In the genomic region with DNA sequence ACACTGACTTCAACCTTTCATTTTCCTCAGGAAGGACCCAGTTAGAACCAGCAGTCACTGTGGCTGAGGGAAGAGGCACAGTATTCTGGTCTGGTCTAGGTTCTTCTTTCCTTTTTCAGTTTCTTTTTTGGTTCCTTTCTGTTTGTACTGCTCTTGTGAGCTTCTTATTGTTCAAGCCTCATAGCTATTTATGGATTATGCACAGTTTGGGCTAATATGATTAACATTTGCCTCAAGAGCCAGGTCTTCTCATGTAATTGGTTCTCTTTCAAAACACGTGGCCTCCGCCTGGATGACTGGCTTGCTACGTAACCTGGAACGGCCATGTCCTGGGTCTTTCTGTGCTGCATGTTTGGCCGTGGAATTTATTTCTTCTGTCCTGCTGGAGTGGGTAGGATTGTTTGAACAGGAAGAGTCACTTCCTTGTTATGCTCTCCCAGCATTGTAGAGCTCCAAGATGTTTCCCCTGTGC, we compare ENCODE assay signal across 8 cellular contexts. TPM values are rescaled to one million over a fixed set of nuclear protein-coding genes. Genes with fewer than 3 reads are reported as not detected.
DNase-seq lines count a peak whose midpoint lies in the region; ATAC-seq and TF ChIP-seq lines count a peak whose summit lies in the region.

No MANE protein-coding gene starts in this region.

- peaks cover 3 to 17% (median 11%) of the 10 kb centered on the region in 10 experiments; a peak in 15 of 20 replicates for H3K4me1 ChIP-seq in BLaER1 treated with 17β-estradiol and CSF1 and Interleukin-3, amounts not matched to agents 10 nM and 100 nM

- TF ChIP-seq CTCF in cardiac fibroblast (IDR thresholded peaks at IDR 0.05; ENCODE audit: low read depth, low read length), result no peak

- H3K4me2 ChIP-seq in BLaER1 treated with 17β-estradiol and CSF1 and Interleukin-3, amounts not matched to agents 10 nM and 100 nM, result peak overlapping the region; percentile 4 to 63 (median 36); a peak in 21 of 22 replicates

- peak overlapping the region in 8 of 11 experiments; percentile 4 to 62 (median 34); a peak in 12 of 22 replicates for H3K27ac ChIP-seq in BLaER1 treated with 17β-estradiol and CSF1 and Interleukin-3, amounts not matched to agents 10 nM and 100 nM

- peak; percentile 96 for ATAC-seq in GM19452 (IDR thresholded peaks at IDR 0.05; ENCODE audit: unreplicated experiment)
- ATAC-seq in HG03457 (IDR thresholded peaks at IDR 0.05; ENCODE audit: unreplicated experiment), result peak; percentile 95

- peak overlapping the region in 3 of 11 experiments; percentile 0 to 23 (median 16); a peak in 1 of 22 replicates for H3K9ac ChIP-seq in BLaER1 treated with 17β-estradiol and CSF1 and Interleukin-3, amounts not matched to agents 10 nM and 100 nM

- H4K20me1 ChIP-seq in BLaER1 treated with 17β-estradiol and CSF1 and Interleukin-3, amounts not matched to agents 10 nM and 100 nM, result no peaks in the 10 kb centered on the region

- no peaks in the 10 kb centered on the region for H3K36me3 ChIP-seq in BLaER1 treated with 17β-estradiol and CSF1 and Interleukin-3, amounts not matched to agents 10 nM and 100 nM

- no peaks in the 10 kb centered on the region for H3K9me3 ChIP-seq in BLaER1 treated with 17β-estradiol and CSF1 and Interleukin-3, amounts not matched to agents 10 nM and 100 nM (replicated peaks in 1 of 11)

- peak; percentile 54 to 95 for DNase-seq in cardiac fibroblast (ENCODE audit: low read depth in 2 of 2)
- peak; percentile 86 for DNase-seq in myocyte (ENCODE audit: low read depth)
- no peak for DNase-seq in NCI-H1417 treated with DMSO at 0.1 percent for 48 hours (lab: John Stamatoyannopoulos, UW)
- DNase-seq in NCI-H226, result no peak
- DNase-seq in activated naive CD4-positive, alpha-beta T cell (lab: John Stamatoyannopoulos, UW), result no peak

- H3K4me3 ChIP-seq in BLaER1 treated with 17β-estradiol and CSF1 and Interleukin-3, amounts not matched to agents 10 nM and 100 nM, result peak overlapping the region in 1 of 10 experiments; percentile 3; a peak in 1 of 20 replicates
- H3K4me3 ChIP-seq in cardiac fibroblast (replicated peaks in 1 of 2; ENCODE audit: low read depth in 2 of 2, low read length in 2 of 2), result peak overlapping the region in 1 of 2 donors; percentile 38

- H3K27me3 ChIP-seq in BLaER1 treated with 17β-estradiol and CSF1 and Interleukin-3, amounts not matched to agents 10 nM and 100 nM, result no peaks in the 10 kb centered on the region

RNA-seq across cellular contexts. Expression of a gene that starts 43.3 kb away (rescaled TPM):
- total RNA-seq in myocyte, result 30.6 and 32.2 TPM in 2 replicates
- polyA plus RNA-seq in myocyte (2012), result 26.7 TPM

Comparison
In these comparisons a context has a peak if more than half of its experiments do, and no peak if none do; other contexts are left out.
1. DNase-seq: peak in cardiac fibroblast (2 of 2) and myocyte (single experiment); none in NCI-H1417 treated with DMSO at 0.1 percent for 48 hours (single experiment), NCI-H226 (single experiment) and activated naive CD4-positive, alpha-beta T cell (0 of 4).